In genomic region chr3:124381565-124382333, GRCh38 we compare ENCODE assay signal across 16 cellular contexts.
A peak's percentile ranks its signal among the peaks of the same experiment; 100 is the strongest.
DNase-seq lines count a peak whose midpoint lies in the region; ATAC-seq and TF ChIP-seq lines count a peak whose summit lies in the region.
"Had no signal": no experiment of that assay in that cellular context is flagged by ENCODE, and none has a peak within 500 bp of the region (broad histone marks: within the 10 kb centered on the region; RNA-seq: fewer than 3 reads in every experiment).

No MANE protein-coding gene starts in this region.

- H3K27ac Mint-ChIP-seq in stimulated activated naive CD8-positive, alpha-beta T cell treated with anti-CD3 and anti-CD28 coated beads, Interleukin-15, amount 100 ng/mL, for 72 hours, result no peak overlapping the region
- H3K27ac Mint-ChIP-seq in type B pancreatic cell, result no peak overlapping the region
- H3K27ac Mint-ChIP-seq: CD8-positive, alpha-beta memory T cell; H9 had no signal

- H3K27me3 ChIP-seq in left lung, result no peaks in the 10 kb centered on the region
- H3K27me3 ChIP-seq in testis, result no peaks in the 10 kb centered on the region

- H3K27ac ChIP-seq in left lung (no peak overlapping the region), testis (no peak overlapping the region)
- H3K27ac ChIP-seq: PC-9 had no signal

- intact Hi-C loops in left lung (cut with DNase I), result no loop called here
- intact Hi-C loops in posterior cingulate gyrus (cut with DNase I), result no loop called here
- intact Hi-C loops in testis (cut with DNase I; ENCODE audit: low total_unique reads), result no loop called here

- H3K4me3 ChIP-seq in astrocyte of the spinal cord (ENCODE audit: low read depth, low read length) (no peak overlapping the region), left lung (no peak overlapping the region), testis (no peak overlapping the region)
- H3K4me3 ChIP-seq: PC-9 had no signal

- DNase-seq in DMS53 treated with DMSO at 0.1 percent for 48 hours (lab: John Stamatoyannopoulos, UW; ENCODE audit: unreplicated experiment), result peak; percentile 5
- DNase-seq in M059J (ENCODE audit: low read depth), result peak; percentile 18
- peak; percentile 22 for DNase-seq in astrocyte of the spinal cord (ENCODE audit: low read depth, low spot score)
- no peak for DNase-seq in left lung
- DNase-seq in posterior cingulate gyrus, result no peak
- no peak for DNase-seq in stimulated activated naive CD8-positive, alpha-beta T cell treated with anti-CD3 and anti-CD28 coated beads, Interleukin-15, amount 100 ng/mL, for 72 hours
- DNase-seq in type B pancreatic cell (ENCODE audit: extremely low spot score, unreplicated experiment), result no peak
- DNase-seq in testis, result no peak
- DNase-seq: CD8-positive, alpha-beta memory T cell; H9; NCI-H1436; NCI-H2029 treated with DMSO at 0.1 percent for 48 hours; NCI-H2171 treated with DMSO at 0.1 percent for 48 hours; NCI-H510A; NCI-H82; PC-9 had no signal

- 94 to 95% methylated on average over 4 of the region's 4 CpGs for WGBS in testis, 2 donors

- H3K4me1 ChIP-seq in left lung (no peaks in the 10 kb centered on the region), testis (peaks cover 8% of the 10 kb centered on the region)

- H3K9me3 Mint-ChIP-seq in stimulated activated naive CD8-positive, alpha-beta T cell treated with anti-CD3 and anti-CD28 coated beads, Interleukin-15, amount 100 ng/mL, for 72 hours, result no peaks in the 10 kb centered on the region
- no peaks in the 10 kb centered on the region for H3K9me3 Mint-ChIP-seq in type B pancreatic cell
- H3K9me3 Mint-ChIP-seq: H9 had no signal

- TF ChIP-seq CTCF in astrocyte of the spinal cord (IDR thresholded peaks at IDR 0.05; ENCODE audit: low read depth, low read length), result no peak
- no peak for TF ChIP-seq CTCF in left lung (IDR thresholded peaks at IDR 0.05)
- TF ChIP-seq CTCF in type B pancreatic cell (conservative IDR thresholded peaks at IDR 0.05), result no peak
- no peak for TF ChIP-seq CTCF in testis (IDR thresholded peaks at IDR 0.05)

- no peak overlapping the region for H3K4me3 Mint-ChIP-seq in stimulated activated naive CD8-positive, alpha-beta T cell treated with anti-CD3 and anti-CD28 coated beads, Interleukin-15, amount 100 ng/mL, for 72 hours
- H3K4me3 Mint-ChIP-seq in type B pancreatic cell, result no peak overlapping the region
- H3K4me3 Mint-ChIP-seq: CD8-positive, alpha-beta memory T cell; H9 had no signal

- peak; percentile 31 for ATAC-seq in left lung
- ATAC-seq in stimulated activated naive CD8-positive, alpha-beta T cell treated with anti-CD3 and anti-CD28 coated beads, Interleukin-15, amount 100 ng/mL, for 72 hours, result no peak

- no peak for TF ChIP-seq POLR2A in testis (IDR thresholded peaks at IDR 0.05)

- H3K36me3 ChIP-seq in left lung, result no peaks in the 10 kb centered on the region
- no peaks in the 10 kb centered on the region for H3K36me3 ChIP-seq in testis (ENCODE audit: low read depth, missing control alignments)

- H3K36me3 Mint-ChIP-seq in type B pancreatic cell, result peaks cover 3% of the 10 kb centered on the region
- H3K36me3 Mint-ChIP-seq: CD8-positive, alpha-beta memory T cell had no signal

- H3K9me3 ChIP-seq in left lung (no peaks in the 10 kb centered on the region), testis (no peaks in the 10 kb centered on the region)

- peaks cover 53% of the 10 kb centered on the region for H3K27me3 Mint-ChIP-seq in stimulated activated naive CD8-positive, alpha-beta T cell treated with anti-CD3 and anti-CD28 coated beads, Interleukin-15, amount 100 ng/mL, for 72 hours
- peaks cover 3% of the 10 kb centered on the region for H3K27me3 Mint-ChIP-seq in type B pancreatic cell

- no peaks in the 10 kb centered on the region for H3K4me1 Mint-ChIP-seq in stimulated activated naive CD8-positive, alpha-beta T cell treated with anti-CD3 and anti-CD28 coated beads, Interleukin-15, amount 100 ng/mL, for 72 hours
- H3K4me1 Mint-ChIP-seq in type B pancreatic cell (ENCODE audit: unreplicated experiment), result peaks cover 15% of the 10 kb centered on the region
- H3K4me1 Mint-ChIP-seq: CD8-positive, alpha-beta memory T cell had no signal

- in situ Hi-C loops in astrocyte of the spinal cord (cut with HindIII; ENCODE audit: low sequenced_read_pairs), result no loop called here

Comparison
In these comparisons a context has a peak if more than half of its experiments do, and no peak if none do; other contexts are left out.
1. DNase-seq: peak in DMS53 treated with DMSO at 0.1 percent for 48 hours (single experiment), M059J (single experiment) and astrocyte of the spinal cord (single experiment); none in left lung (0 of 2), posterior cingulate gyrus (0 of 10), stimulated activated naive CD8-positive, alpha-beta T cell treated with anti-CD3 and anti-CD28 coated beads, Interleukin-15, amount 100 ng/mL, for 72 hours (0 of 2), type B pancreatic cell (single experiment) and testis (single experiment).